In the genomic region with DNA sequence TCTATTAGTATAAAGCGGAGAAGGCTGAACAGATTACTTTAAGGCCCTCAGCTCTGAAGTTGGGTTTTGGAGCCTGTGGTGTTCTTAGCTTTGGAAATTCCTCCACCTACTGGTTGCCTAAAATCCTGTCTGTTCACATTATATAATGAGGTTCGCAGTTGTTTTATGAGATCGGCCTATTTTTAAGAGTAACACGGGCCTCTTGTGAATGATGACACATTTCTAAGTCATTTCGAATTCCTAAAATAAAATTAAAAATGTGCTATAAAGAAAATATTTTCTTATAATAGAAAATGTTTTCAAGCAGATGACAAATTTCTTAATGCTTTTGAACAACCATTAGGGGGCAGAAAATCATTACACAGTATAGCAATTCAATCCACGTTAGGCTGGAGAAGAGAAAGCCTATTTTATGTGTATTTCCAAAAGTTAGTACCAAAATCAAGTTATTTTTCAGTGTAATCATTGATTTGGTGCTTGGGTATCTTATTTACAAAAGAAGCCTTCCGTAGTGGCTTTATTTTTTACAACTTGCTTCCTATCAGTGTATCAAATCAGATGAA, we compare ENCODE assay signal across 8 cellular contexts. TPM values are rescaled to one million over a fixed set of nuclear protein-coding genes. Genes with fewer than 3 reads are reported as not detected.
DNase-seq lines count a peak whose midpoint lies in the region; ATAC-seq and TF ChIP-seq lines count a peak whose summit lies in the region.
"Had no signal": no experiment of that assay in that cellular context is flagged by ENCODE, and none has a peak within 500 bp of the region (broad histone marks: within the 10 kb centered on the region; RNA-seq: fewer than 3 reads in every experiment).

No MANE protein-coding gene starts in this region.

- intact Hi-C loops in natural killer cell (cut with micrococcal nuclease), result loop anchor here (1.0 to 5.0 kb wide), 3 partner anchors 220 to 428 kb away; no protein-coding TSS in a partner anchor

- H3K36me3 Mint-ChIP-seq in natural killer cell, result no peaks in the 10 kb centered on the region

- peaks cover 3 to 6% of the 10 kb centered on the region in 2 donors for H3K27me3 Mint-ChIP-seq in natural killer cell (ENCODE audit: low read depth in 2 of 2)
- H3K27me3 Mint-ChIP-seq: central memory CD8-positive, alpha-beta T cell had no signal

- H3K4me2 ChIP-seq in SU-DHL-6 (ENCODE audit: low read depth, low read length, poor library complexity, severe bottlenecking), result no peak overlapping the region
- peak overlapping the region; percentile 17 for H3K4me2 ChIP-seq in fibroblast of lung (ENCODE audit: extremely low read depth, insufficient read depth, low read length)

- H3K9ac ChIP-seq in SU-DHL-6 (ENCODE audit: low read length), result no peak overlapping the region
- no peak overlapping the region for H3K9ac ChIP-seq in fibroblast of lung (ENCODE audit: insufficient read depth, low read length)

- H3K36me3 ChIP-seq in HAP-1 (replicated peaks), result no peaks in the 10 kb centered on the region
- no peaks in the 10 kb centered on the region for H3K36me3 ChIP-seq in SU-DHL-6 (ENCODE audit: low read length)
- H3K36me3 ChIP-seq in fibroblast of lung (ENCODE audit: control insufficient read depth, insufficient read depth, low read length), result no peaks in the 10 kb centered on the region

- peak overlapping the region in 1 of 2 donors; percentile 14 for H3K27ac Mint-ChIP-seq in natural killer cell

- peak; percentile 100 for TF ChIP-seq CTCF in SU-DHL-6 (IDR thresholded peaks at IDR 0.05; ENCODE audit: insufficient read depth, low read length, poor library complexity, severe bottlenecking)
- peak; percentile 62 to 84 for TF ChIP-seq CTCF in fibroblast of lung (conservative IDR thresholded peaks at IDR 0.05 in 1 of 2, IDR thresholded peaks at IDR 0.05 in 1 of 2; ENCODE audit: low read depth in 1 of 2, low read length in 2 of 2)
- TF ChIP-seq CTCF in natural killer cell (IDR thresholded peaks at IDR 0.05), result peak; percentile 80

- H3K4me3 ChIP-seq in HAP-1, result no peak overlapping the region
- no peak overlapping the region for H3K4me3 ChIP-seq in SU-DHL-6 (ENCODE audit: insufficient read depth, low read length, poor library complexity, severe bottlenecking)
- peak overlapping the region in 2 of 4 experiments; percentile 8 to 23 for H3K4me3 ChIP-seq in fibroblast of lung (replicated peaks in 1 of 4; ENCODE audit: control extremely low read depth in 1 of 4, insufficient read depth in 1 of 4, low read depth in 3 of 4, low read length in 4 of 4)

- H3K9me3 ChIP-seq in HAP-1 (no peaks in the 10 kb centered on the region), SU-DHL-6 (ENCODE audit: insufficient read depth, low read length) (no peaks in the 10 kb centered on the region), fibroblast of lung (ENCODE audit: control insufficient read depth, insufficient read depth, low read depth, low read length) (no peaks in the 10 kb centered on the region)

- H3K9me2 ChIP-seq in SU-DHL-6 (replicated peaks; ENCODE audit: insufficient read depth, low read length), result no peaks in the 10 kb centered on the region

- no peaks in the 10 kb centered on the region for H3K27me3 ChIP-seq in HAP-1 (ENCODE audit: low read depth)
- H3K27me3 ChIP-seq in SU-DHL-6 (ENCODE audit: low read length), result no peaks in the 10 kb centered on the region
- H3K27me3 ChIP-seq in fibroblast of lung (ENCODE audit: control insufficient read depth, insufficient read depth, low read length), result no peaks in the 10 kb centered on the region

- in situ Hi-C loops in HAP-1 (cut with MboI; ENCODE audit: low sequenced_read_pairs), result loop anchor here (25.0 kb wide), 1 partner anchor 228 kb away; no protein-coding TSS in a partner anchor

- DNase-seq in GM03348 (ENCODE audit: low spot score) (peak; percentile 75), HAP-1 (ENCODE audit: low spot score in 2 of 2) (peak; percentile 51 to 77), NCI-H1436 treated with DMSO at 0.1 percent for 48 hours (lab: John Stamatoyannopoulos, UW) (peak; percentile 43), fibroblast of lung (ENCODE audit: low read depth in 2 of 2) (peak; percentile 72 to 90), natural killer cell (no peak), activated gamma-delta T cell treated with Interleukin-2 at 50 U/mL for 16 hours (no peak)

- H4K20me1 ChIP-seq in SU-DHL-6 (ENCODE audit: low read depth, low read length) (no peaks in the 10 kb centered on the region), fibroblast of lung (ENCODE audit: control insufficient read depth, extremely low read depth, insufficient read depth, low read length) (no peaks in the 10 kb centered on the region)

- H3F3A ChIP-seq in SU-DHL-6 (ENCODE audit: insufficient read depth), result 0 out of 2 replicates have a peak, but pooled peaks cover 3% of the 10 kb centered on the region

- H3K79me2 ChIP-seq in SU-DHL-6 (ENCODE audit: insufficient read depth, low read length), result no peaks in the 10 kb centered on the region
- H3K79me2 ChIP-seq in fibroblast of lung (ENCODE audit: control insufficient read depth, insufficient read depth, low read length), result no peaks in the 10 kb centered on the region

- peak; percentile 53 to 64 (median 58) for ATAC-seq in natural killer cell

- H3K4me1 ChIP-seq in HAP-1 (no peaks in the 10 kb centered on the region), fibroblast of lung (ENCODE audit: control insufficient read depth, extremely low read depth, insufficient read depth, low read length) (no peaks in the 10 kb centered on the region)

- no peak overlapping the region for H3K4me3 Mint-ChIP-seq in natural killer cell
- H3K4me3 Mint-ChIP-seq: central memory CD8-positive, alpha-beta T cell had no signal

- H2AFZ ChIP-seq in SU-DHL-6 (ENCODE audit: low read depth, low read length, severe bottlenecking), result peak overlapping the region; percentile 13
- H2AFZ ChIP-seq in fibroblast of lung (ENCODE audit: low read length), result no peak overlapping the region

- no peak overlapping the region for H3K27ac ChIP-seq in SU-DHL-6 (ENCODE audit: low read depth, low read length)
- peak overlapping the region; percentile 21 for H3K27ac ChIP-seq in fibroblast of lung (ENCODE audit: insufficient read depth, low read length)

- peaks cover 18 to 30% of the 10 kb centered on the region in 2 donors for H3K4me1 Mint-ChIP-seq in natural killer cell

- H3K9me3 Mint-ChIP-seq in natural killer cell, result no peaks in the 10 kb centered on the region
- H3K9me3 Mint-ChIP-seq: central memory CD8-positive, alpha-beta T cell had no signal

RNA-seq across cellular contexts. Expression of a gene that starts 15.8 kb away (rescaled TPM):
- total RNA-seq in fibroblast of lung (17.2 and 19.8 TPM in 2 replicates), natural killer cell (10 to 100 TPM; 32.1 to 45.4 (median 35.5) TPM)
- polyA plus RNA-seq in fibroblast of lung, result 16.8 and 28.1 TPM in 2 replicates
- 13.1 and 22.3 TPM in 2 replicates for polyA plus RNA-seq in fibroblast of lung (2012)
- 0.78 and 3.5 TPM in 2 replicates for polyA minus RNA-seq in fibroblast of lung (ENCODE audit: low replicate concordance)

Comparison
In these comparisons a context has a peak if more than half of its experiments do, and no peak if none do; other contexts are left out.
1. DNase-seq: peak in GM03348 (single experiment), HAP-1 (2 of 2), NCI-H1436 treated with DMSO at 0.1 percent for 48 hours (single experiment) and fibroblast of lung (2 of 2); none in natural killer cell (single experiment) and activated gamma-delta T cell treated with Interleukin-2 at 50 U/mL for 16 hours (single experiment).
2. Peak in every context shown above with its lines, with median percentiles within 50 percentile points of each other: CTCF ChIP-seq.